20 cellular contexts compared by ENCODE assay signal in genomic region chr21:42750737-42751530, GRCh38.
DNase-seq lines count a peak whose midpoint lies in the region; ATAC-seq and TF ChIP-seq lines count a peak whose summit lies in the region.
"Had no signal": no experiment of that assay in that cellular context is flagged by ENCODE, and none has a peak within 500 bp of the region (broad histone marks: within the 10 kb centered on the region; RNA-seq: fewer than 3 reads in every experiment).

No MANE protein-coding gene starts in this region.

- no peak for TF ChIP-seq CTCF in gastroesophageal sphincter (IDR thresholded peaks at IDR 0.05)
- no peak for TF ChIP-seq CTCF in osteoblast (IDR thresholded peaks at IDR 0.05; ENCODE audit: extremely low read depth, low read depth, low read length)
- TF ChIP-seq CTCF in transverse colon (IDR thresholded peaks at IDR 0.05) = no peak

- H3K9me3 ChIP-seq in gastroesophageal sphincter (no peaks in the 10 kb centered on the region), osteoblast (ENCODE audit: low read depth, low read length) (no peaks in the 10 kb centered on the region), transverse colon (no peaks in the 10 kb centered on the region)
- H3K9me3 ChIP-seq: Caco-2 had no signal

- no peaks in the 10 kb centered on the region for H3K79me2 ChIP-seq in osteoblast (ENCODE audit: insufficient read depth, low read length)

- DNase-seq in activated CD4-positive, alpha-beta T cell treated with anti-CD3 and anti-CD28 coated beads, Interleukin-2, amount 10 ng/mL, durations not matched to agents 7 days and 5 days = no peak
- no peak for DNase-seq in activated CD4-positive, alpha-beta T cell treated with anti-CD3 and anti-CD28 coated beads, Interleukin-2, amount 10 ng/mL, durations not matched to agents 24 days and 14 days
- DNase-seq in osteoblast (ENCODE audit: insufficient read length, low spot score, missing footprints) (peak; percentile 63), transverse colon (no peak), NK-92 (lab: John Stamatoyannopoulos, UW; ENCODE audit: unreplicated experiment) (no peak), NCI-H345 treated with DMSO at 0.1 percent for 48 hours (lab: John Stamatoyannopoulos, UW; ENCODE audit: unreplicated experiment) (no peak), caudate nucleus (lab: John Stamatoyannopoulos, UW) (no peak)
- DNase-seq: Caco-2, GDM1, GM23248, KG1, NCI-H1105 treated with DMSO at 0.1 percent for 48 hours, NCI-H1694 treated with DMSO at 0.1 percent for 48 hours, NCI-H510A, NCI-H748 treated with DMSO at 0.1 percent for 48 hours had no signal

- peaks cover 2% of the 10 kb centered on the region for H3K36me3 Mint-ChIP-seq in activated CD4-positive, alpha-beta T cell treated with anti-CD3 and anti-CD28 coated beads, Interleukin-2, amount 10 ng/mL, durations not matched to agents 7 days and 5 days (ENCODE audit: low read depth)
- no peaks in the 10 kb centered on the region for H3K36me3 Mint-ChIP-seq in activated CD4-positive, alpha-beta T cell treated with anti-CD3 and anti-CD28 coated beads, Interleukin-2, amount 10 ng/mL, durations not matched to agents 24 days and 14 days (ENCODE audit: low read depth)

- H3K4me1 ChIP-seq in gastroesophageal sphincter (peaks cover 0 to 56% (median 18%) of the 10 kb centered on the region in 3 donors), osteoblast (ENCODE audit: insufficient read depth, low read length) (no peaks in the 10 kb centered on the region), transverse colon (peaks cover 13 to 32% (median 23%) of the 10 kb centered on the region in 4 donors)
- H3K4me1 ChIP-seq: Caco-2 had no signal

- H3K4me1 Mint-ChIP-seq in activated CD4-positive, alpha-beta T cell treated with anti-CD3 and anti-CD28 coated beads, Interleukin-2, amount 10 ng/mL, durations not matched to agents 7 days and 5 days = peaks cover 29% of the 10 kb centered on the region
- peaks cover 12% of the 10 kb centered on the region for H3K4me1 Mint-ChIP-seq in activated CD4-positive, alpha-beta T cell treated with anti-CD3 and anti-CD28 coated beads, Interleukin-2, amount 10 ng/mL, durations not matched to agents 24 days and 14 days

- POLR2A ChIA-PET in activated CD4-positive, alpha-beta T cell treated with anti-CD3 and anti-CD28 coated beads, Interleukin-2, amount 10 ng/mL, durations not matched to agents 7 days and 5 days (lab: Charles Lee) = no interaction called here

- no peaks in the 10 kb centered on the region for H3K9me3 Mint-ChIP-seq in activated CD4-positive, alpha-beta T cell treated with anti-CD3 and anti-CD28 coated beads, Interleukin-2, amount 10 ng/mL, durations not matched to agents 7 days and 5 days
- H3K9me3 Mint-ChIP-seq in activated CD4-positive, alpha-beta T cell treated with anti-CD3 and anti-CD28 coated beads, Interleukin-2, amount 10 ng/mL, durations not matched to agents 24 days and 14 days = no peaks in the 10 kb centered on the region

- TF ChIP-seq EP300 in gastroesophageal sphincter (IDR thresholded peaks at IDR 0.05) (no peak), transverse colon (IDR thresholded peaks at IDR 0.05; ENCODE audit: low read depth) (no peak)

- H3K36me3 ChIP-seq in gastroesophageal sphincter (peaks cover 0 to 42% of the 10 kb centered on the region in 2 donors), osteoblast (ENCODE audit: insufficient read depth, low read length) (no peaks in the 10 kb centered on the region), transverse colon (peaks cover 0 to 21% (median 5%) of the 10 kb centered on the region in 4 donors)

- in situ Hi-C loops in transverse colon (cut with MboI; ENCODE audit: low pct_ligation_motif_present in 1 of 4, low pct_unique_long_range_greater_than_20kb in 1 of 4, low sequenced_read_pairs in 3 of 4) = loop anchor here in 1 of 4 donors (25.0 kb wide), 2 partner anchors 111 to 164 kb away; no protein-coding TSS in a partner anchor

- TF ChIP-seq POLR2A in gastroesophageal sphincter (IDR thresholded peaks at IDR 0.05) (no peak), transverse colon (IDR thresholded peaks at IDR 0.05) (no peak)

- H3K4me3 ChIP-seq in gastroesophageal sphincter (no peak overlapping the region), osteoblast (ENCODE audit: insufficient read depth, low read length) (no peak overlapping the region), transverse colon (no peak overlapping the region)
- H3K4me3 ChIP-seq: GM23248 had no signal

- WGBS in gastroesophageal sphincter (ENCODE audit: low coverage in 1 of 2), 2 donors = 58 to 60% methylated on average over 13 to 14 of the region's 23 CpGs
- WGBS in transverse colon (ENCODE audit: low coverage in 1 of 2), 2 donors = 87% methylated on average over 23 of the region's 23 CpGs; no CpG with 5 or more reads in 1 of the 2 donors

- no peaks in the 10 kb centered on the region for H4K20me1 ChIP-seq in osteoblast (ENCODE audit: insufficient read depth, low read length)

- H3K27ac Mint-ChIP-seq in activated CD4-positive, alpha-beta T cell treated with anti-CD3 and anti-CD28 coated beads, Interleukin-2, amount 10 ng/mL, durations not matched to agents 7 days and 5 days = peak overlapping the region; percentile 25
- no peak overlapping the region for H3K27ac Mint-ChIP-seq in activated CD4-positive, alpha-beta T cell treated with anti-CD3 and anti-CD28 coated beads, Interleukin-2, amount 10 ng/mL, durations not matched to agents 24 days and 14 days
- H3K27ac Mint-ChIP-seq: B cell had no signal

- H3K27me3 ChIP-seq in gastroesophageal sphincter (no peaks in the 10 kb centered on the region), osteoblast (ENCODE audit: insufficient read depth, low read length) (peaks cover 6% of the 10 kb centered on the region), transverse colon (no peaks in the 10 kb centered on the region)

- ATAC-seq in gastroesophageal sphincter = peak; percentile 62
- ATAC-seq: HCT116 had no signal

- H3K27ac ChIP-seq in gastroesophageal sphincter (peak overlapping the region; percentile 41 to 93 (median 82)), osteoblast (ENCODE audit: low read depth, low read length) (no peak overlapping the region), transverse colon (peak overlapping the region; percentile 67 to 77 (median 72)), caudate nucleus (ENCODE audit: low read depth, low read length) (no peak overlapping the region)
- H3K27ac ChIP-seq: 22Rv1, GM23248, RWPE1 had no signal

- CTCF ChIA-PET in activated CD4-positive, alpha-beta T cell treated with anti-CD3 and anti-CD28 coated beads, Interleukin-2, amount 10 ng/mL, durations not matched to agents 7 days and 5 days (lab: Charles Lee) = interaction anchor here (0.7 to 0.9 kb wide), 2 partner anchors 9 to 13 kb away, joined by 3 to 4 read pairs; no protein-coding TSS in a partner anchor

- no peaks in the 10 kb centered on the region for H3K27me3 Mint-ChIP-seq in activated CD4-positive, alpha-beta T cell treated with anti-CD3 and anti-CD28 coated beads, Interleukin-2, amount 10 ng/mL, durations not matched to agents 7 days and 5 days
- H3K27me3 Mint-ChIP-seq in activated CD4-positive, alpha-beta T cell treated with anti-CD3 and anti-CD28 coated beads, Interleukin-2, amount 10 ng/mL, durations not matched to agents 24 days and 14 days = no peaks in the 10 kb centered on the region
- H3K27me3 Mint-ChIP-seq: B cell had no signal

- no peak overlapping the region for H3K4me3 Mint-ChIP-seq in activated CD4-positive, alpha-beta T cell treated with anti-CD3 and anti-CD28 coated beads, Interleukin-2, amount 10 ng/mL, durations not matched to agents 7 days and 5 days
- H3K4me3 Mint-ChIP-seq in activated CD4-positive, alpha-beta T cell treated with anti-CD3 and anti-CD28 coated beads, Interleukin-2, amount 10 ng/mL, durations not matched to agents 24 days and 14 days = no peak overlapping the region
- H3K4me3 Mint-ChIP-seq: B cell had no signal

- intact Hi-C loops in activated CD4-positive, alpha-beta T cell treated with anti-CD3 and anti-CD28 coated beads, Interleukin-2, amount 10 ng/mL, durations not matched to agents 24 days and 14 days (cut with micrococcal nuclease) = no loop called here
- intact Hi-C loops in transverse colon (cut with DNase I; ENCODE audit: low total_unique reads) = loop anchor here (5.0 kb wide), 1 partner anchor 94 kb away; no protein-coding TSS in a partner anchor

- H2AFZ ChIP-seq in osteoblast (ENCODE audit: low read length) = no peak overlapping the region
- H2AFZ ChIP-seq: GM23248 had no signal

- H3K4me2 ChIP-seq in osteoblast (ENCODE audit: insufficient read depth, low read length) = no peak overlapping the region

Comparison
In these comparisons a context has a peak if more than half of its experiments do, and no peak if none do; other contexts are left out.
1. H3K27ac ChIP-seq: peak in gastroesophageal sphincter (4 of 4) and transverse colon (4 of 4); none in osteoblast (single experiment) and caudate nucleus (single experiment).